21 cellular contexts compared by ENCODE assay signal in genomic region chr9:73566627-73567026, GRCh38.
"Had no signal": no experiment of that assay in that cellular context is flagged by ENCODE, and none has a peak within 500 bp of the region (broad histone marks: within the 10 kb centered on the region; RNA-seq: fewer than 3 reads in every experiment).

No MANE protein-coding gene starts in this region.

- H3K9me3 ChIP-seq: MG63 had no signal

- H3K4me3 ChIP-seq: MG63 had no signal

- H3K27me3 ChIP-seq: MG63 had no signal

- DNase-seq: MV-4-11, NCI-H1048, NCI-H1417 treated with DMSO at 0.1 percent for 48 hours, NCI-H1436 treated with DMSO at 0.1 percent for 48 hours, NCI-H146, NCI-H1694, NCI-H1694 treated with DMSO at 0.1 percent for 48 hours, NCI-H187, NCI-H187 treated with DMSO at 0.1 percent for 48 hours, NCI-H2029, NCI-H2029 treated with DMSO at 0.1 percent for 48 hours, NCI-H2081 treated with DMSO at 0.1 percent for 48 hours, NCI-H2107, NCI-H2171, NCI-H2227 treated with DMSO at 0.1 percent for 48 hours, NCI-H345, NCI-H446 treated with DMSO at 0.1 percent for 48 hours, NCI-H510A, NCI-H510A treated with DMSO at 0.1 percent for 48 hours, NCI-H524 treated with DMSO at 0.1 percent for 48 hours had no signal

- H3K36me3 ChIP-seq: MG63 had no signal
